ENCODE assay signal across 13 cellular contexts in the genomic region with DNA sequence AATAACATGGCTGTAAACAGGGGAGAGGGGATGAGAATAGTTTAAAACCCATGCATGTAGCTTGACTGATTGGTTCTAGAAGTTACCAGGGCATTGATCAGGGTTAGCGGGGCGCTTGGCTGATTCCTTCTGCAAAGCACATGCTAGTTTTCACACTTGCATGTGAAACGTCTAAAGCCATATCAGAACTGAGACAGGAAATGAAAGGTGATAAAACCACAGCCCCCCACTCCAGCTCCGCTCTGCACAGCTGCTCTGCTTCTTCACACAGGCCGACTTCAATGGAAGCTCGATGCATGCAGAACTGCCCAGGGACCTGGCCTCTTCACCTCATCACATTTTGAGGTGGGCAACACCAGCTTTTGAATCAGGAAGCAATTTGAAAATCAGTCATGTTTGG. TPM values are rescaled to one million over a fixed set of nuclear protein-coding genes. Genes with fewer than 3 reads are reported as not detected.
DNase-seq lines count a peak whose midpoint lies in the region; ATAC-seq and TF ChIP-seq lines count a peak whose summit lies in the region.
"Had no signal": no experiment of that assay in that cellular context is flagged by ENCODE, and none has a peak within 500 bp of the region (broad histone marks: within the 10 kb centered on the region; RNA-seq: fewer than 3 reads in every experiment).

No MANE protein-coding gene starts in this region.

- intact Hi-C loops in left colon (cut with DNase I, micrococcal nuclease): no loop called here

- no peak overlapping the region for H3K18ac ChIP-seq in H9 (ENCODE audit: insufficient read length, low read depth, low read length)

- H4K8ac ChIP-seq in H9 (replicated peaks; ENCODE audit: insufficient read length, low read depth, low read length): no peak overlapping the region

- no peaks in the 10 kb centered on the region for H3K9me3 Mint-ChIP-seq in activated T-cell treated with anti-CD3 and anti-CD28 coated beads, Interleukin-2, amount 50 U/mL, for 4 hours
- no peaks in the 10 kb centered on the region for H3K9me3 Mint-ChIP-seq in activated T-cell treated with anti-CD3 and anti-CD28 coated beads, Interleukin-2, amount 50 U/mL, for 24 hours
- H3K9me3 Mint-ChIP-seq in H9: no peaks in the 10 kb centered on the region; a peak in 1 of 5 replicates
- no peaks in the 10 kb centered on the region for H3K9me3 Mint-ChIP-seq in stimulated activated effector memory CD8-positive, alpha-beta T cell treated with anti-CD3 and anti-CD28 coated beads, Interleukin-12 subunit alpha, Interleukin-12 subunit beta, amount 100 ng/mL, for 72 hours

- no peak overlapping the region for H4K5ac ChIP-seq in H9 (ENCODE audit: insufficient read length, low read depth, low read length)

- peak overlapping the region; percentile 68 for H2AFZ ChIP-seq in H9 (ENCODE audit: low read length)

- H4K91ac ChIP-seq in H9 (ENCODE audit: insufficient read length, low read depth, low read length): no peak overlapping the region

- no peak overlapping the region for H3T11ph ChIP-seq in H9 (ENCODE audit: low read length)

- TF ChIP-seq CTCF in H9 (conservative IDR thresholded peaks at IDR 0.05): no peak

- H3K4me3 Mint-ChIP-seq in activated T-cell treated with anti-CD3 and anti-CD28 coated beads, Interleukin-2, amount 50 U/mL, for 4 hours: no peak overlapping the region
- no peak overlapping the region for H3K4me3 Mint-ChIP-seq in activated T-cell treated with anti-CD3 and anti-CD28 coated beads, Interleukin-2, amount 50 U/mL, for 24 hours
- no peak overlapping the region for H3K4me3 Mint-ChIP-seq in H9
- H3K4me3 Mint-ChIP-seq in stimulated activated effector memory CD8-positive, alpha-beta T cell treated with anti-CD3 and anti-CD28 coated beads, Interleukin-12 subunit alpha, Interleukin-12 subunit beta, amount 100 ng/mL, for 72 hours: peak overlapping the region; percentile 38

- no peaks in the 10 kb centered on the region for H3K23me2 ChIP-seq in H9 (ENCODE audit: insufficient read length, low read depth, low read length, poor library complexity, severe bottlenecking)

- no peak overlapping the region for H2BK12ac ChIP-seq in H9 (ENCODE audit: insufficient read length, low read depth, low read length)

- no peak overlapping the region for H2AK5ac ChIP-seq in H9 (ENCODE audit: insufficient read length, low read length)

- no peak overlapping the region for H2BK15ac ChIP-seq in H9 (ENCODE audit: low read depth, low read length)

- H2BK20ac ChIP-seq in H9 (ENCODE audit: low read depth, low read length, poor library complexity, severe bottlenecking): no peak overlapping the region

- no peak overlapping the region for H3K4me3 ChIP-seq in Jurkat, Clone E6-1 (ENCODE audit: low read length)

- no peaks in the 10 kb centered on the region for H3K36me3 Mint-ChIP-seq in activated T-cell treated with anti-CD3 and anti-CD28 coated beads, Interleukin-2, amount 50 U/mL, for 4 hours (ENCODE audit: insufficient read depth)
- H3K36me3 Mint-ChIP-seq in activated T-cell treated with anti-CD3 and anti-CD28 coated beads, Interleukin-2, amount 50 U/mL, for 24 hours (ENCODE audit: low read depth): no peaks in the 10 kb centered on the region
- H3K36me3 Mint-ChIP-seq in H9 (ENCODE audit: insufficient read depth in 1 of 3, low read depth in 3 of 3): no peaks in the 10 kb centered on the region; a peak in 1 of 7 replicates
- no peaks in the 10 kb centered on the region for H3K36me3 Mint-ChIP-seq in stimulated activated effector memory CD8-positive, alpha-beta T cell treated with anti-CD3 and anti-CD28 coated beads, Interleukin-12 subunit alpha, Interleukin-12 subunit beta, amount 100 ng/mL, for 72 hours

- no peaks in the 10 kb centered on the region for H4K20me1 ChIP-seq in H9 (ENCODE audit: control insufficient read depth, insufficient read depth, insufficient read length)

- H3K27me3 ChIP-seq in H9 (ENCODE audit: insufficient read depth, low read length): no peaks in the 10 kb centered on the region

- ATAC-seq in activated T-cell treated with anti-CD3 and anti-CD28 coated beads, Interleukin-2, amount 50 U/mL, for 4 hours: peak; percentile 47 to 58
- peak; percentile 76 for ATAC-seq in stimulated activated effector memory CD8-positive, alpha-beta T cell treated with anti-CD3 and anti-CD28 coated beads, Interleukin-12 subunit alpha, Interleukin-12 subunit beta, amount 100 ng/mL, for 72 hours
- ATAC-seq in left colon: no peak
- ATAC-seq: HepG2 had no signal

- no peaks in the 10 kb centered on the region for H3K9me3 ChIP-seq in H9 (ENCODE audit: control insufficient read depth, low read depth, low read length)

- no peak overlapping the region for H2BK5ac ChIP-seq in H9 (ENCODE audit: insufficient read length, low read length)

- H2BK120ac ChIP-seq in H9 (ENCODE audit: low read depth, low read length, poor library complexity, severe bottlenecking): no peak overlapping the region

- H3K14ac ChIP-seq in H9 (ENCODE audit: insufficient read depth, low read length): no peak overlapping the region

- no peaks in the 10 kb centered on the region for H3K79me2 ChIP-seq in H9 (ENCODE audit: insufficient read depth, low read length)

- H3K27me3 Mint-ChIP-seq in activated T-cell treated with anti-CD3 and anti-CD28 coated beads, Interleukin-2, amount 50 U/mL, for 4 hours (ENCODE audit: low read depth): peaks cover 15% of the 10 kb centered on the region
- peaks cover 43% of the 10 kb centered on the region for H3K27me3 Mint-ChIP-seq in activated T-cell treated with anti-CD3 and anti-CD28 coated beads, Interleukin-2, amount 50 U/mL, for 24 hours
- no peaks in the 10 kb centered on the region; the same call in 1 of the 2 replicates for H3K27me3 Mint-ChIP-seq in H9 (ENCODE audit: low read depth)

- DNase-seq in activated T-cell treated with anti-CD3 and anti-CD28 coated beads, Interleukin-2, amount 50 U/mL, for 4 hours: no peak
- DNase-seq in activated T-cell treated with anti-CD3 and anti-CD28 coated beads, Interleukin-2, amount 50 U/mL, for 24 hours: no peak
- DNase-seq in H9: no peak
- peak; percentile 1 for DNase-seq in Jurkat, Clone E6-1 (ENCODE audit: low read depth, low spot score)
- peak in 1 of 2 donors; percentile 63 for DNase-seq in stimulated activated effector memory CD8-positive, alpha-beta T cell treated with anti-CD3 and anti-CD28 coated beads, Interleukin-12 subunit alpha, Interleukin-12 subunit beta, amount 100 ng/mL, for 72 hours (ENCODE audit: low spot score in 2 of 2)
- no peak for DNase-seq in NCI-H226
- no peak for DNase-seq in COR-L47 (lab: John Stamatoyannopoulos, UW)
- no peak for DNase-seq in left colon
- DNase-seq: caudate nucleus; kidney glomerular epithelial cell; stimulated activated CD4-positive, alpha-beta T cell treated with anti-CD3 and anti-CD28 coated beads, Interleukin-1b, Interleukin-23, amount 100 ng/mL, for 48 hours had no signal

- H3K27ac ChIP-seq in H9 (ENCODE audit: insufficient read length, low read depth, low read length): no peak overlapping the region

- no peak overlapping the region for H3K9ac ChIP-seq in H9 (ENCODE audit: extremely low read depth, insufficient read length, low read length)

- H3K56ac ChIP-seq in H9 (ENCODE audit: insufficient read length, low read depth, low read length): no peak overlapping the region

- peaks cover 13% of the 10 kb centered on the region for H3K4me1 Mint-ChIP-seq in activated T-cell treated with anti-CD3 and anti-CD28 coated beads, Interleukin-2, amount 50 U/mL, for 4 hours (ENCODE audit: low read depth)
- peaks cover 19% of the 10 kb centered on the region for H3K4me1 Mint-ChIP-seq in activated T-cell treated with anti-CD3 and anti-CD28 coated beads, Interleukin-2, amount 50 U/mL, for 24 hours (ENCODE audit: low read depth)
- H3K4me1 Mint-ChIP-seq in H9: peaks cover 0 to 6% of the 10 kb centered on the region in 2 experiments; a peak in 1 of 4 replicates
- H3K4me1 Mint-ChIP-seq in stimulated activated effector memory CD8-positive, alpha-beta T cell treated with anti-CD3 and anti-CD28 coated beads, Interleukin-12 subunit alpha, Interleukin-12 subunit beta, amount 100 ng/mL, for 72 hours: peaks cover 31% of the 10 kb centered on the region

- WGBS in H9 (ENCODE audit: extremely low coverage, insufficient read length, low lambda C conversion rate): no CpG with 5 or more reads among the region's 6 CpGs

- H3K79me1 ChIP-seq in H9 (ENCODE audit: insufficient read depth, low read depth, low read length, poor library complexity, severe bottlenecking): no peaks in the 10 kb centered on the region

- H3K4me1 ChIP-seq in H9 (ENCODE audit: insufficient read depth, low read length): no peaks in the 10 kb centered on the region

- no peak overlapping the region for H3K27ac Mint-ChIP-seq in activated T-cell treated with anti-CD3 and anti-CD28 coated beads, Interleukin-2, amount 50 U/mL, for 24 hours
- H3K27ac Mint-ChIP-seq in H9: no peak overlapping the region
- H3K27ac Mint-ChIP-seq in stimulated activated effector memory CD8-positive, alpha-beta T cell treated with anti-CD3 and anti-CD28 coated beads, Interleukin-12 subunit alpha, Interleukin-12 subunit beta, amount 100 ng/mL, for 72 hours: no peak overlapping the region

- no peak overlapping the region for H3K4ac ChIP-seq in H9 (ENCODE audit: low read depth, low read length)

- no peak overlapping the region for H3K23ac ChIP-seq in H9 (ENCODE audit: insufficient read length, low read depth, low read length)

- H3K4me2 ChIP-seq in H9 (ENCODE audit: insufficient read depth, insufficient read length, low read length): no peak overlapping the region

RNA-seq across cellular contexts. Expression of gene HRH4, which starts 31.4 kb away (rescaled TPM):
- under 1 TPM in 1 of 3 donors, not detected in 2; 0.41 TPM for total RNA-seq in activated T-cell treated with anti-CD3 and anti-CD28 coated beads, Interleukin-2, amount 50 U/mL, for 4 hours
- total RNA-seq in H9 (2021) (not detected in 2 replicates), left colon (under 1 TPM; 0.11 to 0.12 TPM)
- polyA plus RNA-seq in Jurkat, Clone E6-1 (2012; ENCODE audit: insufficient read depth, insufficient read length): not detected
- total RNA-seq: HepG2 had no signal
- polyA plus RNA-seq: BJ, HepG2 had no signal
